In the genomic region with DNA sequence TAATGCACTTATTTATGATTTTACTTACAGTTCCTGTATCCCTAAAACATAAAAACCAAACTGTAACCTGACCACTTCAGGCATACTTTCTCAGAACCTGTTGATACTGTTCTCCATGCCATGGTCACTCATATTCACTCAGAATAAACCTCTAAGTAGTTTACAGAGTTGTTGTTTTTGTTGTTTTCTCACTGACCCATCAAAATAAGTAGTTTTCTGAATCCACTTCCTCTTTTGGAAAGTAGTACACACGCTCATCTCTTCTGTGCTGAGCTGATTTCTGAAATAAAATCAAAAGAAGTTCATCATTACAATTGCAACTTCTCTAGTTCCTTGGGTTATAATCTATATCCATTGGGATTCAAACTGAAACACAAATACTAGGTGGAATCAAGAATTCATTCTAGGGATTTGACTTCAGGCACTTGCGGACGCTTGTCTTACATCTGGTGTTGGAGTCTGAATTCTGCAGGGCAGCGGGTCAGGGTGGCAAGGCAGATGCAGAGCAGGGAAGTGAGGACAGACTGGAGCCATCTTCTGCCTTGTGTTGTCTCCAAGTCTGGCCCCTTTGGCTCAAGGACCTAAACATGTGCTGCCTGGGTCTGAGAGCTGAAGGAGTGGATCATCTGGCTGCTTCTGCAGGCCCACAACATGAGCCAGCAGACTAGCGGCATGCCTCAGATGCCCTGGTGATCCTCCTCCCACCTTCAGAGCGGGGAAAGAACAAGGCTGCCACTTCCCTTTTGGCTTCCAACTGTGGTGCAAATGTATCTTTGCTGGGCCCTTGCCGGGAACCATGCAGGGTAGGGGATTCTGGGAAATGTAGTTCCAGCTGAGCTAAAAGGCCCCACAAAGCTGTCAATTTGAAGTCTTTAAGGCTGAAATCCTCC, we compare ENCODE assay signal across 16 cellular contexts.
DNase-seq lines count a peak whose midpoint lies in the region; TF ChIP-seq lines count a peak whose summit lies in the region.
"Had no signal": no experiment of that assay in that cellular context is flagged by ENCODE, and none has a peak within 500 bp of the region (broad histone marks: within the 10 kb centered on the region; RNA-seq: fewer than 3 reads in every experiment).

No MANE protein-coding gene starts in this region.

- H3K9me3 Mint-ChIP-seq in T-helper 1 cell treated with Interleukin-12 subunit alpha and Interleukin-12 subunit beta and Interleukin-4 antibody, amounts not matched to agents 30 μg/mL and 1 μg/mL, for 36 hours: peaks cover 3% of the 10 kb centered on the region
- peaks cover 6% of the 10 kb centered on the region for H3K9me3 Mint-ChIP-seq in progenitor cell of endocrine pancreas (ENCODE audit: low read depth)
- H3K9me3 Mint-ChIP-seq: activated naive CD4-positive, alpha-beta T cell treated with anti-CD3 and anti-CD28 coated beads for 36 hours had no signal

- H3K4me1 ChIP-seq in Loucy (ENCODE audit: insufficient read depth, low read length, poor library complexity, severe bottlenecking): peaks cover 33% of the 10 kb centered on the region
- H3K4me1 ChIP-seq in iPS-20b (ENCODE audit: insufficient read depth, low read length): peaks cover 14% of the 10 kb centered on the region
- H3K4me1 ChIP-seq: parathyroid adenoma had no signal

- H3K27ac ChIP-seq in iPS-20b (ENCODE audit: low read length): no peak overlapping the region
- H3K27ac ChIP-seq: parathyroid adenoma had no signal

- H3K36me3 ChIP-seq in Loucy (ENCODE audit: insufficient read depth, low read length): no peaks in the 10 kb centered on the region
- no peaks in the 10 kb centered on the region for H3K36me3 ChIP-seq in iPS-20b (ENCODE audit: insufficient read depth, low read depth, low read length)
- H3K36me3 ChIP-seq: MG63 had no signal

- H3K9ac ChIP-seq in Loucy (ENCODE audit: low read depth, low read length, poor library complexity, severe bottlenecking): peak overlapping the region; percentile 72
- no peak overlapping the region for H3K9ac ChIP-seq in iPS-20b (ENCODE audit: low read depth, low read length)
- H3K9ac ChIP-seq: parathyroid adenoma had no signal

- H3K27me3 Mint-ChIP-seq in T-helper 1 cell treated with Interleukin-12 subunit alpha and Interleukin-12 subunit beta and Interleukin-4 antibody, amounts not matched to agents 30 μg/mL and 1 μg/mL, for 36 hours (ENCODE audit: low read depth): peaks cover 3% of the 10 kb centered on the region
- H3K27me3 Mint-ChIP-seq in progenitor cell of endocrine pancreas: peaks cover 79% of the 10 kb centered on the region

- no peaks in the 10 kb centered on the region for H4K20me1 ChIP-seq in Loucy (ENCODE audit: insufficient read depth, low read length, poor library complexity, severe bottlenecking)

- H3K36me3 Mint-ChIP-seq in T-helper 1 cell treated with Interleukin-12 subunit alpha and Interleukin-12 subunit beta and Interleukin-4 antibody, amounts not matched to agents 30 μg/mL and 1 μg/mL, for 36 hours (ENCODE audit: low read depth): peaks cover 3% of the 10 kb centered on the region
- H3K36me3 Mint-ChIP-seq in progenitor cell of endocrine pancreas (ENCODE audit: insufficient read depth): peaks cover 7% of the 10 kb centered on the region

- no peak overlapping the region for H3K4me3 ChIP-seq in Loucy (ENCODE audit: low read length, poor library complexity, severe bottlenecking)
- H3K4me3 ChIP-seq in iPS-20b (ENCODE audit: low read length): 0 out of 2 replicates have a peak overlapping the region, but pooled peaks have one; percentile 20
- H3K4me3 ChIP-seq: MG63 had no signal

- no peak overlapping the region for H3K4me3 Mint-ChIP-seq in T-helper 1 cell treated with Interleukin-12 subunit alpha and Interleukin-12 subunit beta and Interleukin-4 antibody, amounts not matched to agents 30 μg/mL and 1 μg/mL, for 36 hours
- H3K4me3 Mint-ChIP-seq in progenitor cell of endocrine pancreas (ENCODE audit: low read depth): no peak overlapping the region
- H3K4me3 Mint-ChIP-seq: activated naive CD4-positive, alpha-beta T cell treated with anti-CD3 and anti-CD28 coated beads for 36 hours had no signal

- H3K9me2 ChIP-seq in Loucy (replicated peaks; ENCODE audit: low read depth, low read length): no peaks in the 10 kb centered on the region

- no peak for TF ChIP-seq CTCF in Loucy (conservative IDR thresholded peaks at IDR 0.05; ENCODE audit: low read length)
- TF ChIP-seq CTCF in progenitor cell of endocrine pancreas (IDR thresholded peaks at IDR 0.05; ENCODE audit: unreplicated experiment): no peak

- peaks cover 34% of the 10 kb centered on the region for H3K4me1 Mint-ChIP-seq in T-helper 1 cell treated with Interleukin-12 subunit alpha and Interleukin-12 subunit beta and Interleukin-4 antibody, amounts not matched to agents 30 μg/mL and 1 μg/mL, for 36 hours (ENCODE audit: low read depth)
- peaks cover 10% of the 10 kb centered on the region for H3K4me1 Mint-ChIP-seq in progenitor cell of endocrine pancreas (ENCODE audit: low read depth)

- no peaks in the 10 kb centered on the region for H3K27me3 ChIP-seq in Loucy (ENCODE audit: insufficient read depth, low read length, poor library complexity, severe bottlenecking)
- H3K27me3 ChIP-seq in iPS-20b (ENCODE audit: insufficient read depth, low read length): no peaks in the 10 kb centered on the region
- H3K27me3 ChIP-seq: MG63 had no signal

- H3K4me2 ChIP-seq in Loucy (ENCODE audit: low read depth, low read length, poor library complexity, severe bottlenecking): peak overlapping the region; percentile 69

- H3F3A ChIP-seq in Loucy (ENCODE audit: low read depth): peaks cover 10% of the 10 kb centered on the region

- H3K79me2 ChIP-seq in Loucy (ENCODE audit: insufficient read depth, low read length): no peaks in the 10 kb centered on the region
- H3K79me2 ChIP-seq: parathyroid adenoma had no signal

- peak overlapping the region; percentile 62; the same call in 1 of the 2 replicates for H2AFZ ChIP-seq in Loucy (ENCODE audit: low read length)
- H2AFZ ChIP-seq: parathyroid adenoma had no signal

- H3K27ac Mint-ChIP-seq in T-helper 1 cell treated with Interleukin-12 subunit alpha and Interleukin-12 subunit beta and Interleukin-4 antibody, amounts not matched to agents 30 μg/mL and 1 μg/mL, for 36 hours: peak overlapping the region; percentile 34
- no peak overlapping the region for H3K27ac Mint-ChIP-seq in progenitor cell of endocrine pancreas
- H3K27ac Mint-ChIP-seq: activated naive CD4-positive, alpha-beta T cell treated with anti-CD3 and anti-CD28 coated beads for 36 hours had no signal

- in situ Hi-C loops in ACHN (cut with HindIII; ENCODE audit: low pct_ligation_motif_present, low pct_unique_long_range_greater_than_20kb, low sequenced_read_pairs): no loop called here

- DNase-seq in EH (ENCODE audit: low read depth) (peak; percentile 1), NCI-H1930 (lab: John Stamatoyannopoulos, UW) (no peak), ACHN (no peak), progenitor cell of endocrine pancreas (ENCODE audit: low spot score, unreplicated experiment) (no peak)
- no peak for DNase-seq in activated CD4-positive, alpha-beta T cell treated with anti-CD3 and anti-CD28 coated beads for 1 hour
- DNase-seq: activated naive CD4-positive, alpha-beta T cell treated with anti-CD3 and anti-CD28 coated beads for 36 hours; caudate nucleus; kidney glomerular epithelial cell; MG63; NCI-H2171 treated with DMSO at 0.1 percent for 48 hours; PC-3; stimulated activated CD4-positive, alpha-beta T cell treated with anti-CD3 and anti-CD28 coated beads, Interleukin-12 subunit alpha, Interleukin-12 subunit beta, amount 100 ng/mL, for 4 hours had no signal

- peaks cover 5% of the 10 kb centered on the region; the same call in 1 of the 2 replicates for H3K9me3 ChIP-seq in Loucy (ENCODE audit: insufficient read depth, low read depth, low read length)
- peaks cover 16% of the 10 kb centered on the region for H3K9me3 ChIP-seq in iPS-20b (ENCODE audit: insufficient read depth, low read depth, low read length)
- H3K9me3 ChIP-seq: MG63 had no signal
